ENCODE assay signal across 2 cellular contexts in genomic region chr11:28759311-28759710, GRCh38.
TF ChIP-seq lines count a peak whose summit lies in the region.

No MANE protein-coding gene starts in this region.

TF ChIP-seq in IMR-90, 13 proteins besides CTCF, POLR2A, EP300 and RAD21:
- no peak for TF ChIP-seq BHLHE40 (IDR thresholded peaks at IDR 0.05; ENCODE audit: low read depth, low read length)
- no peak for TF ChIP-seq RFX5 (IDR thresholded peaks at IDR 0.05; ENCODE audit: low read depth, low read length)
- no peak for TF ChIP-seq CHD1 (IDR thresholded peaks at IDR 0.05; ENCODE audit: low read depth, low read length)
- TF ChIP-seq, protein P1, sequence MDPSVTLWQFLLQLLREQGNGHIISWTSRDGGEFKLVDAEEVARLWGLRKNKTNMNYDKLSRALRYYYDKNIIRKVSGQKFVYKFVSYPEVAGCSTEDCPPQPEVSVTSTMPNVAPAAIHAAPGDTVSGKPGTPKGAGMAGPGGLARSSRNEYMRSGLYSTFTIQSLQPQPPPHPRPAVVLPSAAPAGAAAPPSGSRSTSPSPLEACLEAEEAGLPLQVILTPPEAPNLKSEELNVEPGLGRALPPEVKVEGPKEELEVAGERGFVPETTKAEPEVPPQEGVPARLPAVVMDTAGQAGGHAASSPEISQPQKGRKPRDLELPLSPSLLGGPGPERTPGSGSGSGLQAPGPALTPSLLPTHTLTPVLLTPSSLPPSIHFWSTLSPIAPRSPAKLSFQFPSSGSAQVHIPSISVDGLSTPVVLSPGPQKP (IDR thresholded peaks at IDR 0.05; ENCODE audit: borderline replicate concordance, low read depth, low read length) = no peak
- TF ChIP-seq NFE2L2 (IDR thresholded peaks at IDR 0.05; ENCODE audit: low read depth, low read length) = no peak
- no peak for TF ChIP-seq RCOR1 (IDR thresholded peaks at IDR 0.05; ENCODE audit: insufficient replicate concordance, low read length)
- no peak for TF ChIP-seq FOS (IDR thresholded peaks at IDR 0.05; ENCODE audit: low read depth, low read length)
- no peak for TF ChIP-seq MXI1 (IDR thresholded peaks at IDR 0.05; ENCODE audit: borderline replicate concordance, low read depth, low read length)
- no peak for TF ChIP-seq CEBPB (IDR thresholded peaks at IDR 0.05; ENCODE audit: low read depth, low read length)
- TF ChIP-seq MAZ (IDR thresholded peaks at IDR 0.05; ENCODE audit: borderline replicate concordance, low read depth, low read length) = no peak
- TF ChIP-seq MAFK (IDR thresholded peaks at IDR 0.05; ENCODE audit: low read depth, low read length) = no peak
- TF ChIP-seq SMC3 (IDR thresholded peaks at IDR 0.05; ENCODE audit: low read depth, low read length) = no peak
- TF ChIP-seq USF2 (IDR thresholded peaks at IDR 0.05; ENCODE audit: low read depth, low read length) = no peak

TF ChIP-seq in H1, 55 proteins besides CTCF, POLR2A, EP300 and RAD21:
- TF ChIP-seq KDM5A (IDR thresholded peaks at IDR 0.05; ENCODE audit: low read length) (no peak), SIX5 (IDR thresholded peaks at IDR 0.05; ENCODE audit: low read depth, low read length) (no peak), ASH2L (IDR thresholded peaks at IDR 0.05; ENCODE audit: low read length) (no peak), MAX (IDR thresholded peaks at IDR 0.05) (no peak), CHD7 (IDR thresholded peaks at IDR 0.05; ENCODE audit: insufficient replicate concordance, low read length) (no peak), KDM1A (IDR thresholded peaks at IDR 0.05; ENCODE audit: borderline replicate concordance, low read length) (no peak), CHD2 (IDR thresholded peaks at IDR 0.05; ENCODE audit: low read length) (no peak), HDAC2 (IDR thresholded peaks at IDR 0.05; ENCODE audit: borderline replicate concordance in 1 of 2, low read depth in 2 of 2, low read length in 2 of 2) (no peak), BACH1 (IDR thresholded peaks at IDR 0.05; ENCODE audit: low read length) (no peak)
TF ChIP-seq in H1: peak in this region for 0.
